16 cellular contexts compared by ENCODE assay signal in genomic region chrX:13875572-13875971, GRCh38. TPM values are rescaled to one million over a fixed set of nuclear protein-coding genes. Genes with fewer than 3 reads are reported as not detected.
DNase-seq lines count a peak whose midpoint lies in the region; ATAC-seq, FAIRE-seq and TF ChIP-seq lines count a peak whose summit lies in the region.
"Had no signal": no experiment of that assay in that cellular context is flagged by ENCODE, and none has a peak within 500 bp of the region (broad histone marks: within the 10 kb centered on the region; RNA-seq: fewer than 3 reads in every experiment).

No MANE protein-coding gene starts in this region.

- intact Hi-C loops in sciatic nerve (cut with DNase I), result no loop called here

- TF ChIP-seq POLR2A in GM12891 (IDR thresholded peaks at IDR 0.05; ENCODE audit: low read depth, low read length), result no peak

- H3K27ac Mint-ChIP-seq in brain, result peak overlapping the region in 4 of 5 experiments; percentile 22 to 54 (median 44)
- H3K27ac Mint-ChIP-seq: H9, IgD-negative memory B cell had no signal

- no peaks in the 10 kb centered on the region for H3K36me3 ChIP-seq in BE2C
- H3K36me3 ChIP-seq: BLaER1 had no signal

- no peak overlapping the region for H3K4me3 Mint-ChIP-seq in brain
- H3K4me3 Mint-ChIP-seq: H9, IgD-negative memory B cell had no signal

- peaks cover 32% of the 10 kb centered on the region for H3K36me3 Mint-ChIP-seq in brain
- H3K36me3 Mint-ChIP-seq: IgD-negative memory B cell had no signal

- FAIRE-seq in GM12891 (lab: Jason Lieb, UNC), result peak; percentile 60
- FAIRE-seq: GM19239 had no signal

- no peaks in the 10 kb centered on the region for H3K27me3 ChIP-seq in BE2C

- H3K9me3 Mint-ChIP-seq in brain, result no peaks in the 10 kb centered on the region

- no peaks in the 10 kb centered on the region; the same call in 1 of the 2 replicates for H3K4me1 ChIP-seq in BE2C
- H3K4me1 ChIP-seq: BLaER1 had no signal

- no peak for ATAC-seq in sciatic nerve

- H3K9me3 ChIP-seq in BE2C, result no peaks in the 10 kb centered on the region
- H3K9me3 ChIP-seq: BLaER1 had no signal

- peaks cover 75% of the 10 kb centered on the region for H3K4me1 Mint-ChIP-seq in brain
- H3K4me1 Mint-ChIP-seq: IgD-negative memory B cell had no signal

- H3K27me3 Mint-ChIP-seq in brain, result no peaks in the 10 kb centered on the region

- no peak overlapping the region for H3K4me3 ChIP-seq in BE2C (ENCODE audit: low read depth, low read length)
- H3K4me3 ChIP-seq: BLaER1 had no signal

- peak; percentile 9 for DNase-seq in BE2C
- no peak for DNase-seq in GM12891 (ENCODE audit: insufficient read length, low spot score)
- DNase-seq in myocyte (ENCODE audit: low read depth), result peak; percentile 30
- no peak for DNase-seq in pons (ENCODE audit: low spot score)
- DNase-seq in sciatic nerve (ENCODE audit: low spot score), result no peak
- no peak for DNase-seq in activated CD4-positive, alpha-beta T cell treated with anti-CD3 and anti-CD28 coated beads, Interleukin-2, amount 50 U/mL, for 1 hour
- DNase-seq in foreskin melanocyte, result no peak
- DNase-seq: DMS153, DND-41, GDM1, GOT3, H9 had no signal

- TF ChIP-seq CTCF in BE2C (IDR thresholded peaks at IDR 0.05; ENCODE audit: low read depth, low read length) (no peak), brain (conservative IDR thresholded peaks at IDR 0.05) (no peak)

TF ChIP-seq in GM12891, 5 proteins besides CTCF, POLR2A, EP300 and RAD21:
- TF ChIP-seq POU2F2 (IDR thresholded peaks at IDR 0.05; ENCODE audit: low read depth, low read length), result no peak
- TF ChIP-seq POLR2AphosphoS5 (IDR thresholded peaks at IDR 0.05; ENCODE audit: low read depth, low read length), result no peak
- TF ChIP-seq TAF1 (IDR thresholded peaks at IDR 0.05; ENCODE audit: low read depth, low read length), result no peak
- TF ChIP-seq PAX5 (IDR thresholded peaks at IDR 0.05; ENCODE audit: insufficient read depth, low read length, severe bottlenecking), result no peak
- TF ChIP-seq SPI1 (IDR thresholded peaks at IDR 0.05; ENCODE audit: low read depth, low read length), result no peak

RNA-seq across cellular contexts. Expression of gene GPM6B, which starts 58.7 kb away (rescaled TPM):
- 35.0 TPM for polyA plus RNA-seq in BE2C (2012; ENCODE audit: insufficient read depth, insufficient read length, low read depth)
- 0.30 TPM for polyA plus RNA-seq in GM12891 (2012; ENCODE audit: low read depth, missing spikeins)
- polyA plus RNA-seq in brain (ENCODE audit: insufficient read depth, low read depth, low replicate concordance), result 228 TPM
- 102 and 159 TPM in 2 replicates for total RNA-seq in myocyte
- polyA plus RNA-seq in myocyte (2012), result 8.6 TPM
- 527 TPM for total RNA-seq in sciatic nerve

Comparison
In these comparisons a context has a peak if more than half of its experiments do, and no peak if none do; other contexts are left out.
1. DNase-seq: peak in BE2C (single experiment) and myocyte (single experiment); none in GM12891 (single experiment), pons (single experiment), sciatic nerve (single experiment), activated CD4-positive, alpha-beta T cell treated with anti-CD3 and anti-CD28 coated beads, Interleukin-2, amount 50 U/mL, for 1 hour (single experiment) and foreskin melanocyte (single experiment).